Comparison of ENCODE assay signal across 18 cellular contexts in the genomic region with DNA sequence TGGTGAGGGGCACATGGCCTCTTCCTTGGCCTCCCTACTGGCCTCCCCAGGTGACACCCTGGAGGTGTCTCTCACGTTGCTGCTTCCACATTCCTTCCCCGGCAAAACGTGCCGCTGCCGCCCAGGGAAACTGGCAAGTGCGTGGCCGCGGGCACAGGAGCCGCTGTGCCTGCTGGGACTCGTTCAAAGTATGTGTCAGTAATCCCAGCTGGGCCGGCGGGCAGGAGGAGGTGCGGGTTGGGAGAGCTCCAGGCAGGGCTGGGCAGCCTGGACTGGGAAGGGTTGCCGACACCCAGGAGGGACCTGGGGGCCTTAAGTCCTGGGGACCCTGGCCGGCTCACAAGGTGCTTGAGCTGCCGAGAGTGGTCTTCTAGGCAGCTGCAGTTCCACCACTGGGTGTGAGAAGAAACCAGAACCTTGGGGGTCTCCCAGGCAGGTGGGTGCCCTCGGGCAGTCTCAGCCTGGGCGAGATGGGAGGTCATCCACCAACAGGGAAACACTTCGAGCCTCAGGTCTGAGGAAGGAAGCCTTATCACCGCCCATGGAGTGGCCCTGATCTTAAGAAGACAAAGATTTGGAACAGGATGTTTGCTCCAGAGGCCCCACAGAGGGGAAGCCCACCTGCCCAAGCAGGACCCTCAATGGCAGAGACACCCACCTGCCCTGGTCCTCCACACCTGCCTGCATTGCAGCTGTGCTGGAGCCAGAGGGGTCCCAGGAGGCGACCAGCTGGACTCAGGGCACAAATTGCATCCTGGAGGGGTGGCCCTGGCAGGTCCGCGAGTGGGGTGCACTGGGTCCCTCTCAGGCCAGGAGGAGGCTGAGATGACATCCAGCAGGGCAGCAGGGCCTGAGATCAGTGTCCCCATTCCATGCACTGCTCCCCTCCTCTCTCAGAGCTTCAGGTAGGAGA. TPM values are rescaled to one million over a fixed set of nuclear protein-coding genes. Genes with fewer than 3 reads are reported as not detected.
DNase-seq lines count a peak whose midpoint lies in the region; ATAC-seq and TF ChIP-seq lines count a peak whose summit lies in the region.
"Had no signal": no experiment of that assay in that cellular context is flagged by ENCODE, and none has a peak within 500 bp of the region (broad histone marks: within the 10 kb centered on the region; RNA-seq: fewer than 3 reads in every experiment).

No MANE protein-coding gene starts in this region.

- no peaks in the 10 kb centered on the region for H3K4me1 ChIP-seq in lower lobe of right lung
- peaks cover 0 to 9% (median 0%) of the 10 kb centered on the region in 4 donors for H3K4me1 ChIP-seq in upper lobe of left lung

- peak; percentile 19 for DNase-seq in activated T-cell treated with anti-CD3 and anti-CD28 coated beads, Interleukin-2, amount 50 U/mL, for 24 hours
- DNase-seq in activated T-cell treated with anti-CD3 and anti-CD28 coated beads, Interleukin-2, amount 50 U/mL, for 48 hours: no peak
- DNase-seq in MCF 10A (ENCODE audit: unreplicated experiment) (peak; percentile 98), lower lobe of right lung (peak; percentile 60), upper lobe of left lung (peak; percentile 25 to 79), NCI-H1105 treated with DMSO at 0.1 percent for 48 hours (lab: John Stamatoyannopoulos, UW) (no peak), hepatic stellate cell (ENCODE audit: low spot score) (no peak)
- no peak for DNase-seq in activated CD4-positive, CD25-positive, alpha-beta regulatory T cell treated with anti-CD3 and anti-CD28 coated beads, Interleukin-2, amount 50 U/mL, for 72 hours
- DNase-seq: activated naive CD4-positive, alpha-beta T cell treated with anti-CD3 and anti-CD28 coated beads, Interleukin-2, amount 50 U/mL, for 16 hours; Karpas-422; left cardiac atrium; NCI-H1694 treated with DMSO at 0.1 percent for 48 hours; NCI-H524 treated with DMSO at 0.1 percent for 48 hours; stimulated activated naive CD8-positive, alpha-beta T cell treated with anti-CD3 and anti-CD28 coated beads, Interleukin-15, amount 100 ng/mL, for 72 hours; T-helper 2 cell had no signal

- no peak for TF ChIP-seq EP300 in upper lobe of left lung (IDR thresholded peaks at IDR 0.05)

- peaks cover 10% of the 10 kb centered on the region for H3K4me1 Mint-ChIP-seq in activated T-cell treated with anti-CD3 and anti-CD28 coated beads, Interleukin-2, amount 50 U/mL, for 24 hours (ENCODE audit: low read depth)
- peaks cover 14% of the 10 kb centered on the region for H3K4me1 Mint-ChIP-seq in MCF 10A (ENCODE audit: insufficient read depth, unreplicated experiment)

- H3K27ac Mint-ChIP-seq in activated T-cell treated with anti-CD3 and anti-CD28 coated beads, Interleukin-2, amount 50 U/mL, for 24 hours: no peak overlapping the region
- peak overlapping the region; percentile 6 for H3K27ac Mint-ChIP-seq in MCF 10A (ENCODE audit: low read depth, unreplicated experiment)

- peaks cover 27% of the 10 kb centered on the region for H3K27me3 Mint-ChIP-seq in activated T-cell treated with anti-CD3 and anti-CD28 coated beads, Interleukin-2, amount 50 U/mL, for 24 hours
- H3K27me3 Mint-ChIP-seq in MCF 10A (ENCODE audit: insufficient read depth, unreplicated experiment): no peaks in the 10 kb centered on the region

- no peaks in the 10 kb centered on the region for H3K36me3 ChIP-seq in lower lobe of right lung
- no peaks in the 10 kb centered on the region for H3K36me3 ChIP-seq in upper lobe of left lung
- H3K36me3 ChIP-seq: cardiac muscle cell had no signal

- no peak for TF ChIP-seq CTCF in MCF 10A (IDR thresholded peaks at IDR 0.05; ENCODE audit: unreplicated experiment)
- TF ChIP-seq CTCF in lower lobe of right lung (IDR thresholded peaks at IDR 0.05): no peak
- TF ChIP-seq CTCF in upper lobe of left lung (IDR thresholded peaks at IDR 0.05): no peak

- CTCF ChIA-PET in MCF 10A (lab: Yijun Ruan, JAX): interaction anchor here (0.6 to 7.9 kb wide), 16 partner anchors 10 to 1115 kb away, joined by 3 to 87 read pairs (median 3); a partner anchor contains a TSS

- BruUV-seq in MCF 10A (replicated peaks; lab: Mats Ljungman, UMichigan): no TSS peak

- peak; percentile 34 to 59 for ATAC-seq in lower lobe of right lung
- no peak for ATAC-seq in upper lobe of left lung (ENCODE audit: low FRiP score in 2 of 2)
- ATAC-seq: stimulated activated naive CD8-positive, alpha-beta T cell treated with anti-CD3 and anti-CD28 coated beads, Interleukin-15, amount 100 ng/mL, for 72 hours had no signal

- H3K9me3 Mint-ChIP-seq in activated T-cell treated with anti-CD3 and anti-CD28 coated beads, Interleukin-2, amount 50 U/mL, for 24 hours: no peaks in the 10 kb centered on the region
- no peaks in the 10 kb centered on the region for H3K9me3 Mint-ChIP-seq in MCF 10A (ENCODE audit: unreplicated experiment)
- H3K9me3 Mint-ChIP-seq: stimulated activated naive CD8-positive, alpha-beta T cell treated with anti-CD3 and anti-CD28 coated beads, Interleukin-15, amount 100 ng/mL, for 72 hours had no signal

- H3K4me3 ChIP-seq in lower lobe of right lung (no peak overlapping the region), upper lobe of left lung (no peak overlapping the region)
- H3K4me3 ChIP-seq: cardiac muscle cell, skin epidermis had no signal

- H3K27ac ChIP-seq in lower lobe of right lung (no peak overlapping the region), upper lobe of left lung (no peak overlapping the region)
- H3K27ac ChIP-seq: cardiac muscle cell, skin epidermis had no signal

- TF ChIP-seq POLR2A in upper lobe of left lung (IDR thresholded peaks at IDR 0.05): no peak

- POLR2A ChIA-PET in MCF 10A (lab: Yijun Ruan, JAX): interaction anchor here (0.6 to 5.6 kb wide), 25 partner anchors 8 to 287 kb away, joined by 3 to 93 read pairs (median 4); a partner anchor contains a TSS

- H3K27me3 ChIP-seq in lower lobe of right lung (ENCODE audit: low read depth) (peaks cover 22% of the 10 kb centered on the region), upper lobe of left lung (peaks cover 0 to 2% (median under 1%) of the 10 kb centered on the region in 4 donors)

- WGBS in upper lobe of left lung, 2 donors: 60 to 74% methylated on average over 13 to 23 of the region's 23 CpGs

- intact Hi-C loops in MCF 10A (cut with micrococcal nuclease): no loop called here
- intact Hi-C loops in lower lobe of right lung (cut with DNase I): no loop called here

- no peak overlapping the region for H3K4me3 Mint-ChIP-seq in activated T-cell treated with anti-CD3 and anti-CD28 coated beads, Interleukin-2, amount 50 U/mL, for 24 hours
- H3K4me3 Mint-ChIP-seq in MCF 10A (ENCODE audit: unreplicated experiment): peak overlapping the region; percentile 5
- H3K4me3 Mint-ChIP-seq: stimulated activated naive CD8-positive, alpha-beta T cell treated with anti-CD3 and anti-CD28 coated beads, Interleukin-15, amount 100 ng/mL, for 72 hours had no signal

- H3K36me3 Mint-ChIP-seq in activated T-cell treated with anti-CD3 and anti-CD28 coated beads, Interleukin-2, amount 50 U/mL, for 24 hours (ENCODE audit: low read depth): no peaks in the 10 kb centered on the region
- H3K36me3 Mint-ChIP-seq in MCF 10A (ENCODE audit: insufficient read depth, unreplicated experiment): no peaks in the 10 kb centered on the region

- H3K9me3 ChIP-seq in lower lobe of right lung: no peaks in the 10 kb centered on the region
- H3K9me3 ChIP-seq in upper lobe of left lung: no peaks in the 10 kb centered on the region

RNA-seq across cellular contexts. Expression of a gene that starts 6.8 kb away (rescaled TPM):
- 0.10 TPM in 1 of 2 replicates, not detected in the other for total RNA-seq in MCF 10A (2022)
- total RNA-seq in lower lobe of right lung: 6.0 TPM
- total RNA-seq in upper lobe of left lung: 10 to 100 TPM in 2 of 6 donors, 1 to 10 TPM in 4; 1.0 to 19.6 (median 6.4) TPM
- total RNA-seq: cardiac muscle cell, H4, left cardiac atrium had no signal

Comparison
In these comparisons a context has a peak if more than half of its experiments do, and no peak if none do; other contexts are left out.
1. DNase-seq: peak in activated T-cell treated with anti-CD3 and anti-CD28 coated beads, Interleukin-2, amount 50 U/mL, for 24 hours (single experiment), MCF 10A (single experiment), lower lobe of right lung (single experiment) and upper lobe of left lung (2 of 2); none in activated T-cell treated with anti-CD3 and anti-CD28 coated beads, Interleukin-2, amount 50 U/mL, for 48 hours (0 of 2), NCI-H1105 treated with DMSO at 0.1 percent for 48 hours (single experiment), hepatic stellate cell (single experiment) and activated CD4-positive, CD25-positive, alpha-beta regulatory T cell treated with anti-CD3 and anti-CD28 coated beads, Interleukin-2, amount 50 U/mL, for 72 hours (single experiment).
2. ATAC-seq: peak in lower lobe of right lung (2 of 2); none in upper lobe of left lung (0 of 2).